Comparison of ENCODE assay signal across 10 cellular contexts in the genomic region with DNA sequence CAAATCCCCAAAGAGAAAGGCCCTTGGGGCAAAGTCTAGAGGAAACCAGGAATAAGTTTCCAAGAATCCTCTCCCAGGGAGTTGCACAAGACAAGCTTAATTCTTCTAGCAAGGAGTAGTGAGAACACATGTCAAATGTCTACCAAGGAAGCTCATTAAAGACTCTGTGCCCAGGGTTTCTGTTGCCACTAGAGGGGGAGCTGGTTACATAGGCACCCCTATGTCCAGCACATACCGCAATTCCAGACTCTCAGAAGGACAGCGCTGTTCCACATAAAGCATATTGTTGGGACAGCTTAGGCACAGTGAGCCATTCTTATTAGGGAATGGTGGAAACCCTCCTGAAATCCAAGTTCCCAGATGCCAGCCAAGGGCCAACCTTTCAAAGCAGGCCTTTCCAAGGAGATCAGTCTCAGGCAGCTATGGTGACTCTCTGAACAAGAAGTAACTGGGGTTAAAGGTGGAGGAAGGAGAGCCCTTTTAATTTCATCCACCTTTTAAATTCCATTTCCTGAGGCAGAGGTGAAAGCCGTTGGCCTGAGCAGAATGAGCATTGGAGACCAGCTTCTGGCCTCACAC.
DNase-seq lines count a peak whose midpoint lies in the region; ATAC-seq and TF ChIP-seq lines count a peak whose summit lies in the region.
"Had no signal": no experiment of that assay in that cellular context is flagged by ENCODE, and none has a peak within 500 bp of the region (broad histone marks: within the 10 kb centered on the region; RNA-seq: fewer than 3 reads in every experiment).

No MANE protein-coding gene starts in this region.

- ATAC-seq in HG02884 (IDR thresholded peaks at IDR 0.05; ENCODE audit: unreplicated experiment): no peak

- H3K4me1 ChIP-seq in SJSA1 (replicated peaks): no peaks in the 10 kb centered on the region

- peak; percentile 2 for DNase-seq in NCI-H2227 (lab: John Stamatoyannopoulos, UW; ENCODE audit: unreplicated experiment)
- DNase-seq in NCI-H2227 treated with DMSO at 0.1 percent for 48 hours (lab: John Stamatoyannopoulos, UW): no peak
- peak; percentile 43 to 49 for DNase-seq in SJSA1 (ENCODE audit: low read depth in 1 of 2, low spot score in 2 of 2)
- DNase-seq in fibroblast of villous mesenchyme (ENCODE audit: low read depth): peak; percentile 88
- peak; percentile 54 for DNase-seq in retinal pigment epithelial cell (ENCODE audit: low read depth)
- DNase-seq in central memory CD4-positive, alpha-beta T cell: no peak
- DNase-seq in OCI-M2 (lab: John Stamatoyannopoulos, UW; ENCODE audit: unreplicated experiment): no peak
- DNase-seq: CD4-positive, CD25-positive, alpha-beta regulatory T cell had no signal

- no peaks in the 10 kb centered on the region for H3K27me3 ChIP-seq in SJSA1 (replicated peaks)

- H3K27ac ChIP-seq in SJSA1: no peak overlapping the region
- H3K27ac ChIP-seq: skin epidermis had no signal

- peak; percentile 84 for TF ChIP-seq CTCF in fibroblast of villous mesenchyme (IDR thresholded peaks at IDR 0.05; ENCODE audit: insufficient read depth, low read depth, low read length)
- TF ChIP-seq CTCF in retinal pigment epithelial cell (conservative IDR thresholded peaks at IDR 0.05; ENCODE audit: low read depth, low read length): peak; percentile 87

- no peaks in the 10 kb centered on the region for H3K9me3 ChIP-seq in SJSA1 (replicated peaks)

- H3K36me3 ChIP-seq in SJSA1: no peaks in the 10 kb centered on the region

- H3K4me3 ChIP-seq in SJSA1: no peak overlapping the region
- H3K4me3 ChIP-seq in fibroblast of villous mesenchyme (ENCODE audit: low read depth, low read length): no peak overlapping the region
- no peak overlapping the region for H3K4me3 ChIP-seq in retinal pigment epithelial cell (ENCODE audit: low read length)
- H3K4me3 ChIP-seq: skin epidermis had no signal

Comparison
In these comparisons a context has a peak if more than half of its experiments do, and no peak if none do; other contexts are left out.
1. DNase-seq: peak in NCI-H2227 (single experiment), SJSA1 (2 of 2), fibroblast of villous mesenchyme (single experiment) and retinal pigment epithelial cell (single experiment); none in NCI-H2227 treated with DMSO at 0.1 percent for 48 hours (single experiment), central memory CD4-positive, alpha-beta T cell (single experiment) and OCI-M2 (single experiment).